In the genomic region with DNA sequence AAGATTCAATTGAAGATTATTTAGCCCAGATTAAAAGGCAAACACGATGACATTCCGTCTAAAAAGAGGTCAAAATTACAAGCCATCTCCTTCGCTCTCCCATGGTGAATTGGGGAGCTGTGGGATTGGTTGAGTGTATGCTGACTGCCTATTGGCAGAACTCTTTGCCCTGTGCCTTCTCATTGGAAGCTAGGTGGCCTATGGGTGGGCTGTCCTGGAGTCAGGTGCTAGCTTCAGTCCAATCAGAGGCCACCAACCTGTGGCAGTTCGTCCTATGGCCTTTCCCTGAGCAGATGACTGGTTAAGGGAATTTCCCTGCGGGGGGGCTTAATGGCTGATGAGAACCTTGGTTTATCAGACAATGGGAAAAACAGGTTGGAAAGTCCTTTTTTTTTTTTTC, we compare ENCODE assay signal across 16 cellular contexts.
DNase-seq lines count a peak whose midpoint lies in the region; ATAC-seq and TF ChIP-seq lines count a peak whose summit lies in the region.
"Had no signal": no experiment of that assay in that cellular context is flagged by ENCODE, and none has a peak within 500 bp of the region (broad histone marks: within the 10 kb centered on the region; RNA-seq: fewer than 3 reads in every experiment).

No MANE protein-coding gene starts in this region.

- in situ Hi-C loops in brain microvascular endothelial cell (cut with HindIII; ENCODE audit: low pct_ligation_motif_present, low sequenced_read_pairs) = no loop called here

- H3K79me2 ChIP-seq in DND-41 (ENCODE audit: insufficient read depth, low read length) = peaks cover 17% of the 10 kb centered on the region

- DNase-seq in DMS53 (lab: John Stamatoyannopoulos, UW) (peak; percentile 3), DMS53 treated with DMSO at 0.1 percent for 48 hours (lab: John Stamatoyannopoulos, UW; ENCODE audit: unreplicated experiment) (no peak), DND-41 (peak; percentile 14), NCI-H69 (lab: John Stamatoyannopoulos, UW) (peak; percentile 16), epithelial cell of esophagus (ENCODE audit: low read depth) (peak; percentile 14), brain microvascular endothelial cell (no peak), UCSD-AML1 (lab: John Stamatoyannopoulos, UW; ENCODE audit: unreplicated experiment) (no peak)
- DNase-seq: 8988T; activated CD8-positive, alpha-beta memory T cell treated with anti-CD3 and anti-CD28 coated beads, Interleukin-2, amount 50 U/mL, for 48 hours; CD8-positive, alpha-beta memory T cell; NCI-H1417; Right ventricle myocardium superior; tibial artery had no signal

- H3K27ac ChIP-seq in DND-41 (ENCODE audit: low read length) (no peak overlapping the region), brain microvascular endothelial cell (no peak overlapping the region)
- H3K27ac ChIP-seq: adrenal gland, tibial artery had no signal

- peaks cover 15% of the 10 kb centered on the region for H3K4me1 ChIP-seq in DND-41 (ENCODE audit: insufficient read depth, low read length)

- H4K20me1 ChIP-seq in DND-41 (ENCODE audit: insufficient read depth, low read length) = peaks cover 10% of the 10 kb centered on the region

- H2AFZ ChIP-seq in DND-41 (ENCODE audit: low read depth, low read length) = no peak overlapping the region

- no peak for TF ChIP-seq CTCF in DND-41 (IDR thresholded peaks at IDR 0.05; ENCODE audit: borderline replicate concordance, extremely low read depth, low read length, poor library complexity, severe bottlenecking)
- no peak for TF ChIP-seq CTCF in epithelial cell of esophagus (IDR thresholded peaks at IDR 0.05; ENCODE audit: insufficient read depth, low read depth, low read length, missing control alignments)
- no peak for TF ChIP-seq CTCF in brain microvascular endothelial cell (IDR thresholded peaks at IDR 0.05; ENCODE audit: low read depth, low read length, missing control alignments)

- H3K4me3 ChIP-seq in DND-41 (ENCODE audit: low read depth in 1 of 2, low read length in 2 of 2) (no peak overlapping the region), epithelial cell of esophagus (ENCODE audit: low read length) (no peak overlapping the region), brain microvascular endothelial cell (ENCODE audit: low read depth, low read length) (no peak overlapping the region)
- H3K4me3 ChIP-seq: adrenal gland, smooth muscle cell, tibial artery had no signal

- no peak overlapping the region for H3K9ac ChIP-seq in DND-41 (ENCODE audit: low read depth, low read length)

- no peak overlapping the region for H3K4me2 ChIP-seq in DND-41 (ENCODE audit: insufficient read depth, low read length)
- H3K4me2 ChIP-seq: smooth muscle cell had no signal

- no peak for ATAC-seq in DND-41 (ENCODE audit: insufficient read depth, low read depth)
- no peak for ATAC-seq in GM19324 (IDR thresholded peaks at IDR 0.05; ENCODE audit: low FRiP score, unreplicated experiment)

- H3K36me3 ChIP-seq in DND-41 (ENCODE audit: insufficient read depth, low read length) (peaks cover 7% of the 10 kb centered on the region; the same call in 1 of the 2 replicates), brain microvascular endothelial cell (replicated peaks) (no peaks in the 10 kb centered on the region)
- H3K36me3 ChIP-seq: adrenal gland, tibial artery had no signal

- no peaks in the 10 kb centered on the region for H3K9me3 ChIP-seq in DND-41 (ENCODE audit: insufficient read depth, low read length, severe bottlenecking)
- H3K9me3 ChIP-seq: adrenal gland, tibial artery had no signal

- H3K27me3 ChIP-seq in DND-41 (ENCODE audit: insufficient read depth, low read length, poor library complexity) (peaks cover 17% of the 10 kb centered on the region), brain microvascular endothelial cell (replicated peaks) (no peaks in the 10 kb centered on the region)
- H3K27me3 ChIP-seq: adrenal gland, tibial artery had no signal

Comparison
In these comparisons a context has a peak if more than half of its experiments do, and no peak if none do; other contexts are left out.
1. DNase-seq: peak in DMS53 (single experiment), DND-41 (single experiment), NCI-H69 (single experiment) and epithelial cell of esophagus (single experiment); none in DMS53 treated with DMSO at 0.1 percent for 48 hours (single experiment), brain microvascular endothelial cell (single experiment) and UCSD-AML1 (single experiment).